9 cellular contexts compared by ENCODE assay signal in the genomic region with DNA sequence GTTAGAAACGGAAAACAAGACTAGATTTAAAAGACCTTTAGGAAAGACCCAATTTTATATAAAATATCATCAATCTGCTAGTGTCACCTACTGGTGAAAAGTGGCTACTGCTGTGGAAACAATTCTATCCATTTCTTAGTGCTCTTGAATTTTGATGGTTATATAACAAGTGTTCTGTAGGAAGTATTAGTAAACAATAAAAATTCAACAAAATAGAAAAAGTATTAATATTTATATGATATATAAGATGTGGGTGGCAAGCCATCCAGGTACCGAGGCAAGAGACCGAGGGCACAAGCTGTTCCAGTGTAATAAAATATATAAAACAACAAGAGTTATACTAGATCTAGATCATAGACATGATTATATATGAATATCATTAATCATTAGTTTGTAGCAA. TPM values are rescaled to one million over a fixed set of nuclear protein-coding genes. Genes with fewer than 3 reads are reported as not detected.
DNase-seq lines count a peak whose midpoint lies in the region; TF ChIP-seq lines count a peak whose summit lies in the region.
"Had no signal": no experiment of that assay in that cellular context is flagged by ENCODE, and none has a peak within 500 bp of the region (broad histone marks: within the 10 kb centered on the region; RNA-seq: fewer than 3 reads in every experiment).

No MANE protein-coding gene starts in this region.

- no peaks in the 10 kb centered on the region for H4K20me1 ChIP-seq in OCI-LY3 (ENCODE audit: insufficient read depth, low read length)
- H4K20me1 ChIP-seq: BLaER1 had no signal

- no peak overlapping the region for H3K4me2 ChIP-seq in OCI-LY3 (ENCODE audit: low read length)
- H3K4me2 ChIP-seq: BLaER1 had no signal

- H3K36me3 Mint-ChIP-seq in chondrocyte (ENCODE audit: low read depth), result peaks cover 9% of the 10 kb centered on the region

- H3K27ac Mint-ChIP-seq in chondrocyte (ENCODE audit: unreplicated experiment), result no peak overlapping the region

- peaks cover 6% of the 10 kb centered on the region for H3K4me1 Mint-ChIP-seq in chondrocyte (ENCODE audit: low read depth)

- H3K4me1 ChIP-seq in OCI-LY3 (ENCODE audit: low read length) (peaks cover 9% of the 10 kb centered on the region), liver (ENCODE audit: control insufficient read depth in 4 of 4, insufficient read depth in 4 of 4, low read length in 3 of 4) (peaks cover 0 to 6% (median 6%) of the 10 kb centered on the region in 4 donors), uterus (peaks cover 0 to 3% of the 10 kb centered on the region in 2 donors)

- H3K4me3 Mint-ChIP-seq in chondrocyte (ENCODE audit: unreplicated experiment), result no peak overlapping the region

- H3K4me3 ChIP-seq in OCI-LY3 (ENCODE audit: low read length) (no peak overlapping the region), liver (ENCODE audit: low read depth in 1 of 3, low read length in 3 of 3) (no peak overlapping the region), uterus (no peak overlapping the region)
- H3K4me3 ChIP-seq: BLaER1 had no signal

- 16% methylated on average over 3 of the region's 3 CpGs for WGBS in liver

- peak; percentile 85 to 87 for TF ChIP-seq RAD21 in liver (IDR thresholded peaks at IDR 0.05)

- H2AFZ ChIP-seq in OCI-LY3 (ENCODE audit: low read depth, low read length), result no peak overlapping the region

- H3K9ac ChIP-seq in OCI-LY3 (ENCODE audit: low read length) (no peak overlapping the region), liver (ENCODE audit: low read depth in 1 of 2, low read length in 2 of 2) (no peak overlapping the region)
- H3K9ac ChIP-seq: BLaER1 had no signal

- H3K36me3 ChIP-seq in OCI-LY3 (replicated peaks; ENCODE audit: low read depth, low read length) (no peaks in the 10 kb centered on the region), liver (ENCODE audit: control insufficient read depth in 4 of 4, insufficient read depth in 3 of 4, low read depth in 1 of 4, low read length in 3 of 4) (no peaks in the 10 kb centered on the region), uterus (no peaks in the 10 kb centered on the region)
- H3K36me3 ChIP-seq: BLaER1 had no signal

- no peaks in the 10 kb centered on the region for H3K27me3 Mint-ChIP-seq in chondrocyte (ENCODE audit: low read depth)

- no peak for TF ChIP-seq POLR2A in uterus (IDR thresholded peaks at IDR 0.05)

- H3K9me3 ChIP-seq in OCI-LY3 (ENCODE audit: insufficient read depth, low read length) (no peaks in the 10 kb centered on the region), liver (ENCODE audit: control insufficient read depth in 4 of 4, low read length in 3 of 4) (no peaks in the 10 kb centered on the region), uterus (peaks cover 0 to 6% of the 10 kb centered on the region in 2 donors)

- intact Hi-C loops in uterus (cut with DNase I; ENCODE audit: low total_unique reads), result loop anchor here (5.0 kb wide), 1 partner anchor 152 kb away; a partner anchor contains a TSS

- H3K27me3 ChIP-seq in OCI-LY3 (ENCODE audit: low read depth, low read length), result no peaks in the 10 kb centered on the region
- no peaks in the 10 kb centered on the region for H3K27me3 ChIP-seq in liver (ENCODE audit: control insufficient read depth in 4 of 4, insufficient read depth in 4 of 4, low read length in 3 of 4)
- no peaks in the 10 kb centered on the region for H3K27me3 ChIP-seq in uterus
- H3K27me3 ChIP-seq: BLaER1 had no signal

- H3K9me3 Mint-ChIP-seq in chondrocyte (ENCODE audit: low read depth), result peaks cover 19% of the 10 kb centered on the region

- TF ChIP-seq CTCF in OCI-LY3 (IDR thresholded peaks at IDR 0.05; ENCODE audit: low read depth, low read length), result peak; percentile 72
- peak; percentile 94 for TF ChIP-seq CTCF in chondrocyte (IDR thresholded peaks at IDR 0.05)
- TF ChIP-seq CTCF in liver (IDR thresholded peaks at IDR 0.05; ENCODE audit: low read depth, low read length, missing input control), result peak; percentile 93
- TF ChIP-seq CTCF in uterus (IDR thresholded peaks at IDR 0.05), result peak; percentile 77 to 82 (median 79)

- H3K27ac ChIP-seq in OCI-LY3 (ENCODE audit: low read length) (no peak overlapping the region), liver (ENCODE audit: low read depth in 1 of 2, low read length in 2 of 2) (no peak overlapping the region), uterus (no peak overlapping the region)
- H3K27ac ChIP-seq: BLaER1 had no signal

- no peaks in the 10 kb centered on the region for H3K79me2 ChIP-seq in OCI-LY3 (ENCODE audit: low read length)

- DNase-seq in NCI-H1417 (lab: John Stamatoyannopoulos, UW), result peak; percentile 4 to 68 (median 47)
- no peak for DNase-seq in NCI-H1417 treated with DMSO at 0.1 percent for 48 hours (lab: John Stamatoyannopoulos, UW)
- peak; percentile 85 for DNase-seq in HT-29 (ENCODE audit: low spot score)
- DNase-seq in chondrocyte (ENCODE audit: low spot score), result no peak
- peak in 1 of 2 donors; percentile 26 for DNase-seq in uterus
- no peak for DNase-seq in NK-92 (lab: John Stamatoyannopoulos, UW; ENCODE audit: unreplicated experiment)

TF ChIP-seq in liver, 16 proteins besides CTCF, POLR2A, EP300 and RAD21:
- TF ChIP-seq JUND (IDR thresholded peaks at IDR 0.05) (no peak), RXRA (IDR thresholded peaks at IDR 0.05) (no peak), EGR1 (IDR thresholded peaks at IDR 0.05; ENCODE audit: low read depth in 2 of 2) (no peak), FOXA2 (IDR thresholded peaks at IDR 0.05) (no peak), HNF4A (conservative IDR thresholded peaks at IDR 0.05) (no peak), GABPA (IDR thresholded peaks at IDR 0.05 in 1 of 2, conservative IDR thresholded peaks at IDR 0.05 in 1 of 2) (no peak), SP1 (IDR thresholded peaks at IDR 0.05) (no peak), YY1 (IDR thresholded peaks at IDR 0.05) (no peak), HNF4G (IDR thresholded peaks at IDR 0.05) (no peak), TAF1 (conservative IDR thresholded peaks at IDR 0.05) (no peak), FOXA1 (IDR thresholded peaks at IDR 0.05) (no peak)
- TF ChIP-seq, protein P1, sequence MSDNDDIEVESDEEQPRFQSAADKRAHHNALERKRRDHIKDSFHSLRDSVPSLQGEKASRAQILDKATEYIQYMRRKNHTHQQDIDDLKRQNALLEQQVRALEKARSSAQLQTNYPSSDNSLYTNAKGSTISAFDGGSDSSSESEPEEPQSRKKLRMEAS (IDR thresholded peaks at IDR 0.05), result no peak
- TF ChIP-seq, protein P2, sequence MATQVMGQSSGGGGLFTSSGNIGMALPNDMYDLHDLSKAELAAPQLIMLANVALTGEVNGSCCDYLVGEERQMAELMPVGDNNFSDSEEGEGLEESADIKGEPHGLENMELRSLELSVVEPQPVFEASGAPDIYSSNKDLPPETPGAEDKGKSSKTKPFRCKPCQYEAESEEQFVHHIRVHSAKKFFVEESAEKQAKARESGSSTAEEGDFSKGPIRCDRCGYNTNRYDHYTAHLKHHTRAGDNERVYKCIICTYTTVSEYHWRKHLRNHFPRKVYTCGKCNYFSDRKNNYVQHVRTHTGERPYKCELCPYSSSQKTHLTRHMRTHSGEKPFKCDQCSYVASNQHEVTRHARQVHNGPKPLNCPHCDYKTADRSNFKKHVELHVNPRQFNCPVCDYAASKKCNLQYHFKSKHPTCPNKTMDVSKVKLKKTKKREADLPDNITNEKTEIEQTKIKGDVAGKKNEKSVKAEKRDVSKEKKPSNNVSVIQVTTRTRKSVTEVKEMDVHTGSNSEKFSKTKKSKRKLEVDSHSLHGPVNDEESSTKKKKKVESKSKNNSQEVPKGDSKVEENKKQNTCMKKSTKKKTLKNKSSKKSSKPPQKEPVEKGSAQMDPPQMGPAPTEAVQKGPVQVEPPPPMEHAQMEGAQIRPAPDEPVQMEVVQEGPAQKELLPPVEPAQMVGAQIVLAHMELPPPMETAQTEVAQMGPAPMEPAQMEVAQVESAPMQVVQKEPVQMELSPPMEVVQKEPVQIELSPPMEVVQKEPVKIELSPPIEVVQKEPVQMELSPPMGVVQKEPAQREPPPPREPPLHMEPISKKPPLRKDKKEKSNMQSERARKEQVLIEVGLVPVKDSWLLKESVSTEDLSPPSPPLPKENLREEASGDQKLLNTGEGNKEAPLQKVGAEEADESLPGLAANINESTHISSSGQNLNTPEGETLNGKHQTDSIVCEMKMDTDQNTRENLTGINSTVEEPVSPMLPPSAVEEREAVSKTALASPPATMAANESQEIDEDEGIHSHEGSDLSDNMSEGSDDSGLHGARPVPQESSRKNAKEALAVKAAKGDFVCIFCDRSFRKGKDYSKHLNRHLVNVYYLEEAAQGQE (IDR thresholded peaks at IDR 0.05), result no peak
- TF ChIP-seq, protein P3, sequence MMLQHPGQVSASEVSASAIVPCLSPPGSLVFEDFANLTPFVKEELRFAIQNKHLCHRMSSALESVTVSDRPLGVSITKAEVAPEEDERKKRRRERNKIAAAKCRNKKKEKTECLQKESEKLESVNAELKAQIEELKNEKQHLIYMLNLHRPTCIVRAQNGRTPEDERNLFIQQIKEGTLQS (IDR thresholded peaks at IDR 0.05), result no peak
- TF ChIP-seq, protein P4, sequence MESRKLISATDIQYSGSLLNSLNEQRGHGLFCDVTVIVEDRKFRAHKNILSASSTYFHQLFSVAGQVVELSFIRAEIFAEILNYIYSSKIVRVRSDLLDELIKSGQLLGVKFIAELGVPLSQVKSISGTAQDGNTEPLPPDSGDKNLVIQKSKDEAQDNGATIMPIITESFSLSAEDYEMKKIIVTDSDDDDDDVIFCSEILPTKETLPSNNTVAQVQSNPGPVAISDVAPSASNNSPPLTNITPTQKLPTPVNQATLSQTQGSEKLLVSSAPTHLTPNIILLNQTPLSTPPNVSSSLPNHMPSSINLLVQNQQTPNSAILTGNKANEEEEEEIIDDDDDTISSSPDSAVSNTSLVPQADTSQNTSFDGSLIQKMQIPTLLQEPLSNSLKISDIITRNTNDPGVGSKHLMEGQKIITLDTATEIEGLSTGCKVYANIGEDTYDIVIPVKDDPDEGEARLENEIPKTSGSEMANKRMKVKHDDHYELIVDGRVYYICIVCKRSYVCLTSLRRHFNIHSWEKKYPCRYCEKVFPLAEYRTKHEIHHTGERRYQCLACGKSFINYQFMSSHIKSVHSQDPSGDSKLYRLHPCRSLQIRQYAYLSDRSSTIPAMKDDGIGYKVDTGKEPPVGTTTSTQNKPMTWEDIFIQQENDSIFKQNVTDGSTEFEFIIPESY (IDR thresholded peaks at IDR 0.05), result no peak

RNA-seq across cellular contexts. Expression of a gene that starts 6.2 kb away (rescaled TPM):
- total RNA-seq in HT-29 (2014; rRNA removed; shearing (Covaris generic)), result 9.1 and 18.7 TPM in 2 replicates
- total RNA-seq in chondrocyte (19.4 to 20.1 TPM (median 19.8 TPM) in 3 replicates), liver (10 to 100 TPM in 1 of 2 donors, 1 to 10 TPM in 1; 6.4 to 10.1 TPM), uterus (10 to 100 TPM in 3 of 4 donors, 1 to 10 TPM in 1; 6.7 to 51.6 (median 27.0) TPM)
- polyA plus RNA-seq in liver, result 1 to 10 TPM; 3.6 to 5.5 TPM

Comparison
In these comparisons a context has a peak if more than half of its experiments do, and no peak if none do; other contexts are left out.
1. DNase-seq: peak in NCI-H1417 (3 of 3) and HT-29 (single experiment); none in NCI-H1417 treated with DMSO at 0.1 percent for 48 hours (single experiment), chondrocyte (single experiment) and NK-92 (single experiment).
2. Peak in every context shown above with its lines, with median percentiles within 50 percentile points of each other: CTCF ChIP-seq.